1 cellular context compared by ENCODE assay signal in the genomic region with DNA sequence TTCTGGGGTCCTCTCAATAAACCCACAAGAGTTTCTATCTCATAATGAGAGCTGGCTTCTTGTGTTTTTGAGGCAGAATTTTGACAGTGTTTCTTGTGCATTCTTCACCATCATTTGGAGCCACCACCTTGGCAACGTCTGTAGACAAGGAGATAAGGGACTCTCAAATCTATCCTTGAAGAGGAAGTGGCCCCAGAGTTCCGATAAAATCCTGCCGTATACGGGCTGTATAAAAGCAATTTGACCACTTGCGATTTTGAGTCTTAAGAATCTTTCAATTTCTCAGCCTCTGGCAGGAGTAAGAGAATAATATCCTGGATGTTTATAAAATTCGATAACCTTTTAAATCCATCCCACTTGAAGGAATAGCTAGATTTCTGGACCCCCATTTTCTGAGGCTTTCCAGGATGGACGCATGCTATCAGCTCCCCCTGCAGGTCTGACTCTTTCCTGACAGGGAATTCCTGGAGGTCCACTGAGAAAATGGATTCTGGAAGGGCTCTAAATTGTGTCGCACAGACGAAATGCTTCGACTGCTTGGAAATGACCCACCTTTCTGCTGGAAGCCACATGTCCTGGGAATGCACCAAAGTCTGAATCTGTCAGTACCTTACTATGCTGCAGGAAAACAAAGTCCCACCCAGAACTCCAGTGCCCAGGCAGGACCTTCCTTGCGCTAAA.
A peak's percentile ranks its signal among the peaks of the same experiment; 100 is the strongest.
TF ChIP-seq lines count a peak whose summit lies in the region.

No MANE protein-coding gene starts in this region.

TF ChIP-seq in GM12878, 131 proteins besides CTCF, POLR2A, EP300 and RAD21 (continued from another document):
- TF ChIP-seq YY1 (IDR thresholded peaks at IDR 0.05; ENCODE audit: low read depth, low read length) (peak; percentile 25; the same call in 1 of the 2 replicates), SMC3 (IDR thresholded peaks at IDR 0.05; ENCODE audit: borderline replicate concordance, low read length) (peak; percentile 84), SPI1 (IDR thresholded peaks at IDR 0.05; ENCODE audit: borderline replicate concordance, insufficient read depth, low read depth, low read length) (peak; percentile 58; the same call in 1 of the 2 replicates), SKIL (IDR thresholded peaks at IDR 0.05; ENCODE audit: low read depth, poor library complexity, severe bottlenecking) (peak; percentile 22)
